In the genomic region with DNA sequence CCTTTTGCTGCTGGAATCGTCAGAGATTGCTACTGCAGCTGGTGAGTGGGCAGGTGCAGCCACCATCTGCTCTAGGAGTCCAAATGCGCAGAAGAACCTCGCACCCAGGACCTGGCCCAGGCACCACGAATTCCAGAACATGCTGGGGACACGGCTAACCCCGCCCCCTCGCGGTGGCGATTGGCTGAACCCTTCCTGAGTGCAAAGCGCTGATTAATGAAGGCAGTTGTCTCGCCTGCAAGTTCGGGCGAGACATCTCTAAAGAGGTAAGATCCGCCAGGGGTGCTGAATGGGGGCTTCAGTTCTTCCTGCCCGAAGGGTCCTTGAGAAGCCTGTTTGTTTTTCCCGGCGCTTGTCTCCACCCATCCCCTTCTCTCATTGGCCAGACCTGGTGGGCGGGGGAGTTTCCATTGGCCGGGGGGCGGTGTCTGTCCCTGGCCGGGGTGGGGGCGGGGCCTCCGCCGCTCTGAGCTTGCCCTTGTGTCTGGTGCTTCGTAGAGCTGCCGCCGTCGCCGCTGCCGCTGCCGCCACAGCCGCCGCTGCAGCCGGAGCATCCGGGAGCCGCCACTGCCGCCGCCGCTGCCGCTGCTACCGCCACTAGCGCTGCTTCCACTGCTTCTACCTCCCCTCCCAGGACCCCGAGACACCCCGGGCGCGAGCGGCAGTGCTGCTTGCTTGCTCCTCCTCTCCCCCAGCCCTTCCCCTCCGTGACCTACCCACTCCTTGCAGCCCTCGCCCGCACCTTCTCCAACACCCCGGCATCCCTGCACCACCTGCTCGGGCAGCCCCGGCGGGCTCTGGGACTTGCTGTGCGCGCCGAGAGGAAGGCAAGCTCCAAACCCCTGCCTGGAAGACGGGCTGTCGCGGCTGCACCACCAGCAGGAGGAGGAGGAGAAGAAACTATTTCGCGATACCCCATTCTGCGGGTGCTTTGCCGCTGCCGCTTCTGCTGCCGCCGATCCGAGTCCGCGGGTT, we compare ENCODE assay signal across 8 cellular contexts.
DNase-seq lines count a peak whose midpoint lies in the region; ATAC-seq lines count a peak whose summit lies in the region.

Gene CADM2 (plus strand): TSS at position 495 of the 975 bp plus-strand sequence.

- DNase-seq in NCI-H2081 (lab: John Stamatoyannopoulos, UW) (peak; percentile 83 to 86), NCI-H2081 treated with DMSO at 0.1 percent for 48 hours (lab: John Stamatoyannopoulos, UW) (no peak), NCI-H2196 (lab: John Stamatoyannopoulos, UW; ENCODE audit: unreplicated experiment) (peak; percentile 64), cortex of kidney (lab: John Stamatoyannopoulos, UW) (peak; percentile 16), kidney tubule cell (ENCODE audit: low spot score) (peak; percentile 80)
- peak; percentile 51 for DNase-seq in activated CD4-positive, alpha-beta T cell treated with anti-CD3 and anti-CD28 coated beads, Interleukin-2, amount 50 U/mL, for 1 hour
- DNase-seq in stimulated activated CD4-positive, alpha-beta T cell treated with anti-CD3 and anti-CD28 coated beads, Interleukin-15, amount 100 ng/mL, for 24 hours, result peak; percentile 80

- peak; percentile 84 for ATAC-seq in HG03060 (IDR thresholded peaks at IDR 0.05; ENCODE audit: low read depth, unreplicated experiment)
